Comparison of ENCODE assay signal across 8 cellular contexts in genomic region chr11:112087212-112087611, GRCh38. TPM values are rescaled to one million over a fixed set of nuclear protein-coding genes. Genes with fewer than 3 reads are reported as not detected.
DNase-seq lines count a peak whose midpoint lies in the region; ATAC-seq and TF ChIP-seq lines count a peak whose summit lies in the region.

No MANE protein-coding gene starts in this region.

- H3K4me1 ChIP-seq in Caco-2, result peaks cover 4% of the 10 kb centered on the region; the same call in 1 of the 2 replicates
- peaks cover 23% of the 10 kb centered on the region for H3K4me1 ChIP-seq in effector memory CD4-positive, alpha-beta T cell (ENCODE audit: control insufficient read depth, insufficient read depth, low read length, poor library complexity, severe bottlenecking)

- BruUV-seq in Caco-2 (replicated peaks; lab: Mats Ljungman, UMichigan), result TSS peak; percentile 33

- peaks cover 8% of the 10 kb centered on the region for H3K36me3 ChIP-seq in Caco-2 (ENCODE audit: control insufficient read depth, insufficient read depth, low read length)
- peaks cover 45% of the 10 kb centered on the region for H3K36me3 ChIP-seq in effector memory CD4-positive, alpha-beta T cell (ENCODE audit: control insufficient read depth, insufficient read depth, low read length)

- no peaks in the 10 kb centered on the region for H3K27me3 ChIP-seq in Caco-2 (replicated peaks; ENCODE audit: control insufficient read depth, insufficient read depth, low read length)
- H3K27me3 ChIP-seq in effector memory CD4-positive, alpha-beta T cell (replicated peaks; ENCODE audit: control insufficient read depth, insufficient read depth, low read length, poor library complexity, severe bottlenecking), result no peaks in the 10 kb centered on the region

- POLR2A ChIA-PET in Caco-2 (lab: Charles Lee), result interaction anchor here (0.6 to 1.3 kb wide), 4 partner anchors 10 to 163 kb away, joined by 4 to 10 read pairs (median 6); no protein-coding TSS in a partner anchor

- H3K4me3 ChIP-seq in Caco-2 (ENCODE audit: low read depth, low read length), result peak overlapping the region; percentile 59
- H3K4me3 ChIP-seq in effector memory CD4-positive, alpha-beta T cell (ENCODE audit: insufficient read depth, low read depth, low read length, poor library complexity, severe bottlenecking), result peak overlapping the region; percentile 82

- H3K4me3 Mint-ChIP-seq in Caco-2 (ENCODE audit: unreplicated experiment), result peak overlapping the region; percentile 95
- peak overlapping the region; percentile 100 for H3K4me3 Mint-ChIP-seq in natural killer cell

- no peak for ATAC-seq in natural killer cell
- no peak for ATAC-seq in HG02885 (IDR thresholded peaks at IDR 0.05; ENCODE audit: poor library complexity, unreplicated experiment)
- ATAC-seq in HG02610 (IDR thresholded peaks at IDR 0.05; ENCODE audit: unreplicated experiment), result no peak
- no peak for ATAC-seq in HG02884 (IDR thresholded peaks at IDR 0.05; ENCODE audit: unreplicated experiment)
- no peak for ATAC-seq in GM19324 (IDR thresholded peaks at IDR 0.05; ENCODE audit: low FRiP score, unreplicated experiment)

- peaks cover 17% of the 10 kb centered on the region for H3K4me1 Mint-ChIP-seq in Caco-2 (ENCODE audit: low read depth, unreplicated experiment)
- peaks cover 46% of the 10 kb centered on the region in 2 donors for H3K4me1 Mint-ChIP-seq in natural killer cell

- H3K36me3 Mint-ChIP-seq in Caco-2 (ENCODE audit: insufficient read depth, unreplicated experiment) (peaks cover 87% of the 10 kb centered on the region), natural killer cell (peaks cover 23% of the 10 kb centered on the region)

- DNase-seq in Caco-2, result no peak
- DNase-seq in NCI-H69 (lab: John Stamatoyannopoulos, UW), result peak; percentile 42
- no peak for DNase-seq in effector memory CD4-positive, alpha-beta T cell
- DNase-seq in natural killer cell, result no peak

- no peaks in the 10 kb centered on the region for H3K9me3 ChIP-seq in Caco-2
- no peaks in the 10 kb centered on the region for H3K9me3 ChIP-seq in effector memory CD4-positive, alpha-beta T cell (ENCODE audit: control insufficient read depth, low read length)

- H3K27ac Mint-ChIP-seq in Caco-2 (ENCODE audit: unreplicated experiment), result peak overlapping the region; percentile 98
- peak overlapping the region; percentile 97 to 99 for H3K27ac Mint-ChIP-seq in natural killer cell

- CTCF ChIA-PET in Caco-2 (lab: Charles Lee), result interaction anchor here (0.6 to 2.0 kb wide), 2 partner anchors 161 to 193 kb away, joined by 4 to 9 read pairs; no protein-coding TSS in a partner anchor

- peak overlapping the region; percentile 74 for H3K27ac ChIP-seq in effector memory CD4-positive, alpha-beta T cell (ENCODE audit: insufficient read depth, low read length, poor library complexity, severe bottlenecking)

- H3K27me3 Mint-ChIP-seq in Caco-2 (ENCODE audit: insufficient read depth, unreplicated experiment), result no peaks in the 10 kb centered on the region
- no peaks in the 10 kb centered on the region for H3K27me3 Mint-ChIP-seq in natural killer cell (ENCODE audit: low read depth in 2 of 2)

- intact Hi-C loops in Caco-2 (cut with micrococcal nuclease; ENCODE audit: unreplicated experiment) (loop anchor here (2.0 kb wide), 1 partner anchor 160 kb away; no protein-coding TSS in a partner anchor), natural killer cell (cut with micrococcal nuclease) (loop anchor here (2.0 kb wide), 1 partner anchor 160 kb away; no protein-coding TSS in a partner anchor)

- no peak for TF ChIP-seq CTCF in Caco-2 (IDR thresholded peaks at IDR 0.05; ENCODE audit: insufficient read depth in 1 of 2, low read depth in 1 of 2, low read length in 1 of 2, severe bottlenecking in 1 of 2, unreplicated experiment in 1 of 2)
- no peak for TF ChIP-seq CTCF in natural killer cell (IDR thresholded peaks at IDR 0.05)

- H3K9me3 Mint-ChIP-seq in Caco-2 (ENCODE audit: unreplicated experiment), result no peaks in the 10 kb centered on the region
- H3K9me3 Mint-ChIP-seq in natural killer cell, result no peaks in the 10 kb centered on the region

RNA-seq across cellular contexts. Expression of gene SDHD, which starts 0.5 kb away (rescaled TPM):
- 157 and 166 TPM in 2 replicates for total RNA-seq in Caco-2 (2022)
- total RNA-seq in natural killer cell, result 10 to 100 TPM; 46.8 to 55.0 (median 52.3) TPM

RNA-seq across cellular contexts. Expression of gene TIMM8B, which starts 0.7 kb away (rescaled TPM):
- 147 and 154 TPM in 2 replicates for total RNA-seq in Caco-2 (2022)
- 10 to 100 TPM; 14.6 to 17.8 (median 17.0) TPM for total RNA-seq in natural killer cell

RNA-seq across cellular contexts. Expression of gene NKAPD1, which starts 13.1 kb away (rescaled TPM):
- total RNA-seq in Caco-2 (2022) (36.9 and 37.4 TPM in 2 replicates), natural killer cell (10 to 100 TPM; 12.6 to 14.9 (median 13.3) TPM)

RNA-seq across cellular contexts. Expression of gene PIH1D2, which starts 13.4 kb away (rescaled TPM):
- total RNA-seq in Caco-2 (2022), result 2.6 and 2.7 TPM in 2 replicates
- not detected for total RNA-seq in natural killer cell
